In genomic region chr15:101489236-101489632, GRCh38 we compare ENCODE assay signal across 2 cellular contexts.
TF ChIP-seq lines count a peak whose summit lies in the region.

No MANE protein-coding gene starts in this region.

TF ChIP-seq in SK-N-SH, 30 proteins besides CTCF, POLR2A, EP300 and RAD21 (continued from another document):
- TF ChIP-seq REST (IDR thresholded peaks at IDR 0.05; ENCODE audit: low read depth, low read length) (no peak), IRF3 (IDR thresholded peaks at IDR 0.05; ENCODE audit: low read depth, low read length) (no peak), YY1 (IDR thresholded peaks at IDR 0.05; ENCODE audit: low read depth) (no peak), ELF1 (IDR thresholded peaks at IDR 0.05) (no peak), RFX5 (IDR thresholded peaks at IDR 0.05; ENCODE audit: low read length) (no peak), GATA2 (CRISPR knock-in tag; IDR thresholded peaks at IDR 0.05) (no peak), POLR2AphosphoS5 (IDR thresholded peaks at IDR 0.05; ENCODE audit: low read depth, low read length) (no peak), FOXM1 (IDR thresholded peaks at IDR 0.05; ENCODE audit: low read depth) (no peak), JUND (IDR thresholded peaks at IDR 0.05) (no peak), PBX3 (IDR thresholded peaks at IDR 0.05) (no peak), MXI1 (IDR thresholded peaks at IDR 0.05; ENCODE audit: low read depth, low read length) (no peak), FOXJ3 (CRISPR knock-in tag; IDR thresholded peaks at IDR 0.05) (no peak), SMC3 (IDR thresholded peaks at IDR 0.05; ENCODE audit: low read depth, low read length) (no peak)
TF ChIP-seq in SK-N-SH: peak in this region for 0.

TF ChIP-seq in SK-N-SH treated with all-trans-retinoic acid at 6 μM for 48 hours, 23 proteins besides CTCF, POLR2A, EP300 and RAD21 (continued from another document):
- no peak for TF ChIP-seq CREB5 (CRISPR knock-in tag; IDR thresholded peaks at IDR 0.05; ENCODE audit: low read depth)
